Comparison of ENCODE assay signal across 1 cellular context in the genomic region with DNA sequence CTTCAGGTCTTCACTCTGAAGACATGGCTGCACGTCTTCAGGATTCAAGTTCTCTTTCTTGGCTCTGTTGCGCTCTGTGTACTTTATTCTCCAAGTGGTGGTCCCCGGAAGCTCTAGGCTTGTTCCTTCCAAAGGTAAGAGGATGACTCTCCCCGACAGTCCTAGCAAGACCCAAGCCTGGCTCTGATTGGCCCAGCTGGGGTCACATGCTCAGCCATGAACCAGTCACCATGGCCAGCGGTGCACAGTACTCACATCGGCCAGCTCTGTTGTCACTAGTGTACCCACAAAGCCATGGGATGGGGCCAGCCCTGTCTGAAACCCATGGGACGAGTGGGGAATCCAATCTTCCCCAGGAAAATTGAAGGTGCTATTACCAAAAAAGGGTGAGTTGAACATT.
TF ChIP-seq lines count a peak whose summit lies in the region.

No MANE protein-coding gene starts in this region.

TF ChIP-seq in K562, 482 proteins besides CTCF, POLR2A, EP300 and RAD21:
- TF ChIP-seq NFYB (IDR thresholded peaks at IDR 0.05; ENCODE audit: extremely low read depth, insufficient read length): peak; percentile 18
- TF ChIP-seq DACH1 (IDR thresholded peaks at IDR 0.05; ENCODE audit: partially characterized antibody): no peak
- TF ChIP-seq, protein P1, sequence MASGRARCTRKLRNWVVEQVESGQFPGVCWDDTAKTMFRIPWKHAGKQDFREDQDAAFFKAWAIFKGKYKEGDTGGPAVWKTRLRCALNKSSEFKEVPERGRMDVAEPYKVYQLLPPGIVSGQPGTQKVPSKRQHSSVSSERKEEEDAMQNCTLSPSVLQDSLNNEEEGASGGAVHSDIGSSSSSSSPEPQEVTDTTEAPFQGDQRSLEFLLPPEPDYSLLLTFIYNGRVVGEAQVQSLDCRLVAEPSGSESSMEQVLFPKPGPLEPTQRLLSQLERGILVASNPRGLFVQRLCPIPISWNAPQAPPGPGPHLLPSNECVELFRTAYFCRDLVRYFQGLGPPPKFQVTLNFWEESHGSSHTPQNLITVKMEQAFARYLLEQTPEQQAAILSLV (tag; IDR thresholded peaks at IDR 0.05): no peak
- no peak for TF ChIP-seq CREBBP (IDR thresholded peaks at IDR 0.05; ENCODE audit: low read depth, low read length)
- TF ChIP-seq, protein P2, sequence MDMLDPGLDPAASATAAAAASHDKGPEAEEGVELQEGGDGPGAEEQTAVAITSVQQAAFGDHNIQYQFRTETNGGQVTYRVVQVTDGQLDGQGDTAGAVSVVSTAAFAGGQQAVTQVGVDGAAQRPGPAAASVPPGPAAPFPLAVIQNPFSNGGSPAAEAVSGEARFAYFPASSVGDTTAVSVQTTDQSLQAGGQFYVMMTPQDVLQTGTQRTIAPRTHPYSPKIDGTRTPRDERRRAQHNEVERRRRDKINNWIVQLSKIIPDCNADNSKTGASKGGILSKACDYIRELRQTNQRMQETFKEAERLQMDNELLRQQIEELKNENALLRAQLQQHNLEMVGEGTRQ (CRISPR knock-in tag; IDR thresholded peaks at IDR 0.05): peak; percentile 90
- TF ChIP-seq, protein P3, sequence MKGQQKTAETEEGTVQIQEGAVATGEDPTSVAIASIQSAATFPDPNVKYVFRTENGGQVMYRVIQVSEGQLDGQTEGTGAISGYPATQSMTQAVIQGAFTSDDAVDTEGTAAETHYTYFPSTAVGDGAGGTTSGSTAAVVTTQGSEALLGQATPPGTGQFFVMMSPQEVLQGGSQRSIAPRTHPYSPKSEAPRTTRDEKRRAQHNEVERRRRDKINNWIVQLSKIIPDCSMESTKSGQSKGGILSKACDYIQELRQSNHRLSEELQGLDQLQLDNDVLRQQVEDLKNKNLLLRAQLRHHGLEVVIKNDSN (CRISPR knock-in tag; IDR thresholded peaks at IDR 0.05): peak; percentile 84
- TF ChIP-seq, protein P4, sequence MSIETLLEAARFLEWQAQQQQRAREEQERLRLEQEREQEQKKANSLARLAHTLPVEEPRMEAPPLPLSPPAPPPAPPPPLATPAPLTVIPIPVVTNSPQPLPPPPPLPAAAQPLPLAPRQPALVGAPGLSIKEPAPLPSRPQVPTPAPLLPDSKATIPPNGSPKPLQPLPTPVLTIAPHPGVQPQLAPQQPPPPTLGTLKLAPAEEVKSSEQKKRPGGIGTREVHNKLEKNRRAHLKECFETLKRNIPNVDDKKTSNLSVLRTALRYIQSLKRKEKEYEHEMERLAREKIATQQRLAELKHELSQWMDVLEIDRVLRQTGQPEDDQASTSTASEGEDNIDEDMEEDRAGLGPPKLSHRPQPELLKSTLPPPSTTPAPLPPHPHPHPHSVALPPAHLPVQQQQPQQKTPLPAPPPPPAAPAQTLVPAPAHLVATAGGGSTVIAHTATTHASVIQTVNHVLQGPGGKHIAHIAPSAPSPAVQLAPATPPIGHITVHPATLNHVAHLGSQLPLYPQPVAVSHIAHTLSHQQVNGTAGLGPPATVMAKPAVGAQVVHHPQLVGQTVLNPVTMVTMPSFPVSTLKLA (conservative IDR thresholded peaks at IDR 0.05): no peak
- no peak for TF ChIP-seq ZZZ3 (IDR thresholded peaks at IDR 0.05)
- no peak for TF ChIP-seq NR2C1 (IDR thresholded peaks at IDR 0.05)
- no peak for TF ChIP-seq NR2C1 (tag; IDR thresholded peaks at IDR 0.05)
- TF ChIP-seq CBX8 (IDR thresholded peaks at IDR 0.05; ENCODE audit: borderline replicate concordance, extremely low read depth, low read depth, low read length, poor library complexity, severe bottlenecking): no peak
- TF ChIP-seq ZNF764 (CRISPR knock-in tag; IDR thresholded peaks at IDR 0.05; ENCODE audit: low read depth): no peak
- TF ChIP-seq RBM14 (IDR thresholded peaks at IDR 0.05; ENCODE audit: borderline replicate concordance, insufficient read depth, low read depth, low read length): no peak
- peak; percentile 72; the same call in 1 of the 2 replicates for TF ChIP-seq RAD51 (IDR thresholded peaks at IDR 0.05; ENCODE audit: borderline replicate concordance, low read depth)
- no peak for TF ChIP-seq MAFK (IDR thresholded peaks at IDR 0.05; ENCODE audit: low read length)
- TF ChIP-seq HNRNPK (IDR thresholded peaks at IDR 0.05; ENCODE audit: low read depth, low read length, poor library complexity, severe bottlenecking): no peak
- no peak for TF ChIP-seq THRA (IDR thresholded peaks at IDR 0.05)
- TF ChIP-seq ZNF212 (CRISPR knock-in tag; IDR thresholded peaks at IDR 0.05): no peak
